15 cellular contexts compared by ENCODE assay signal in genomic region chr2:143629344-143629743, GRCh38.
A peak's percentile ranks its signal among the peaks of the same experiment; 100 is the strongest.
DNase-seq lines count a peak whose midpoint lies in the region; ATAC-seq and TF ChIP-seq lines count a peak whose summit lies in the region.
"Had no signal": no experiment of that assay in that cellular context is flagged by ENCODE, and none has a peak within 500 bp of the region (broad histone marks: within the 10 kb centered on the region; RNA-seq: fewer than 3 reads in every experiment).

No MANE protein-coding gene starts in this region.

- peak; percentile 34 for DNase-seq in AG08395 (ENCODE audit: low spot score)
- peak; percentile 30 for DNase-seq in HFFc6
- DNase-seq in T1000 (lab: John Stamatoyannopoulos, UW): peak; percentile 24
- DNase-seq in foreskin fibroblast: peak; percentile 25 to 63
- no peak for DNase-seq in stimulated activated CD4-positive, alpha-beta T cell treated with anti-CD3 and anti-CD28 coated beads, Interleukin-4, amount 100 ng/mL, for 24 hours
- no peak for DNase-seq in T-helper 2 cell
- no peak for DNase-seq in foreskin keratinocyte
- DNase-seq in endodermal cell: no peak
- DNase-seq: activated CD4-positive, alpha-beta T cell treated with anti-CD3 and anti-CD28 coated beads, Interleukin-2, amount 10 ng/mL, durations not matched to agents 24 days and 14 days; AML-193; effector memory CD4-positive, alpha-beta T cell; KG1 had no signal

- H3K36me3 ChIP-seq in endodermal cell (ENCODE audit: control insufficient read depth, insufficient read depth, low read length): no peaks in the 10 kb centered on the region

- ATAC-seq in foreskin keratinocyte: no peak
- ATAC-seq: activated T-helper 17 cell treated with anti-CD3 and anti-CD28 coated beads, Interleukin-2, amount 50 U/mL, for 72 hours had no signal

- no peaks in the 10 kb centered on the region for H3K9me3 ChIP-seq in endodermal cell (ENCODE audit: control insufficient read depth, low read length)

- H3K9me3 Mint-ChIP-seq in HFFc6: no peaks in the 10 kb centered on the region; the same call in 1 of the 2 replicates
- no peaks in the 10 kb centered on the region for H3K9me3 Mint-ChIP-seq in endodermal cell
- H3K9me3 Mint-ChIP-seq: activated T-helper 17 cell treated with anti-CD3 and anti-CD28 coated beads, Interleukin-2, amount 50 U/mL, for 72 hours had no signal

- H3K27me3 ChIP-seq in foreskin keratinocyte (no peaks in the 10 kb centered on the region), endodermal cell (ENCODE audit: control insufficient read depth, insufficient read depth, low read length, poor library complexity, severe bottlenecking) (no peaks in the 10 kb centered on the region)

- H3K36me3 Mint-ChIP-seq in HFFc6 (ENCODE audit: low read depth) (peaks cover 8% of the 10 kb centered on the region), endodermal cell (ENCODE audit: low read depth) (no peaks in the 10 kb centered on the region)

- H3K4me1 ChIP-seq in foreskin keratinocyte (no peaks in the 10 kb centered on the region), endodermal cell (ENCODE audit: control insufficient read depth, insufficient read depth, low read length) (no peaks in the 10 kb centered on the region)

- H3K9ac ChIP-seq in endodermal cell (ENCODE audit: extremely low read depth, low read length, poor library complexity, severe bottlenecking): no peak overlapping the region

- H3K27ac Mint-ChIP-seq in HFFc6 (no peak overlapping the region), endodermal cell (no peak overlapping the region)
- H3K27ac Mint-ChIP-seq: activated CD4-positive, alpha-beta T cell treated with anti-CD3 and anti-CD28 coated beads, Interleukin-2, amount 10 ng/mL, durations not matched to agents 24 days and 14 days; activated T-helper 17 cell treated with anti-CD3 and anti-CD28 coated beads, Interleukin-2, amount 50 U/mL, for 72 hours; brain; T-helper 1 cell treated with Interleukin-12 subunit alpha and Interleukin-12 subunit beta and Interleukin-4 antibody, amounts not matched to agents 30 μg/mL and 1 μg/mL, for 36 hours had no signal

- no peaks in the 10 kb centered on the region; the same call in 1 of the 2 replicates for H3K4me1 Mint-ChIP-seq in HFFc6 (ENCODE audit: low read depth)
- no peaks in the 10 kb centered on the region for H3K4me1 Mint-ChIP-seq in endodermal cell

- H3K27ac ChIP-seq in foreskin keratinocyte (no peak overlapping the region), endodermal cell (ENCODE audit: low read depth, low read length) (no peak overlapping the region)

- no peak for TF ChIP-seq CTCF in HFFc6 (IDR thresholded peaks at IDR 0.05)
- no peak for TF ChIP-seq CTCF in foreskin fibroblast (IDR thresholded peaks at IDR 0.05; ENCODE audit: low read depth, low read length)
- no peak for TF ChIP-seq CTCF in foreskin keratinocyte (conservative IDR thresholded peaks at IDR 0.05)
- no peak for TF ChIP-seq CTCF in endodermal cell (conservative IDR thresholded peaks at IDR 0.05)

- H3K27me3 Mint-ChIP-seq in HFFc6 (ENCODE audit: insufficient read depth) (no peaks in the 10 kb centered on the region), endodermal cell (ENCODE audit: insufficient read depth) (no peaks in the 10 kb centered on the region)
- H3K27me3 Mint-ChIP-seq: activated CD4-positive, alpha-beta T cell treated with anti-CD3 and anti-CD28 coated beads, Interleukin-2, amount 10 ng/mL, durations not matched to agents 24 days and 14 days; activated T-helper 17 cell treated with anti-CD3 and anti-CD28 coated beads, Interleukin-2, amount 50 U/mL, for 72 hours; brain had no signal

- no peak overlapping the region for H3K4me3 Mint-ChIP-seq in HFFc6
- H3K4me3 Mint-ChIP-seq in endodermal cell: no peak overlapping the region
- H3K4me3 Mint-ChIP-seq: activated CD4-positive, alpha-beta T cell treated with anti-CD3 and anti-CD28 coated beads, Interleukin-2, amount 10 ng/mL, durations not matched to agents 24 days and 14 days; activated T-helper 17 cell treated with anti-CD3 and anti-CD28 coated beads, Interleukin-2, amount 50 U/mL, for 72 hours; brain; T-helper 1 cell treated with Interleukin-12 subunit alpha and Interleukin-12 subunit beta and Interleukin-4 antibody, amounts not matched to agents 30 μg/mL and 1 μg/mL, for 36 hours had no signal

- no peak overlapping the region for H3K4me3 ChIP-seq in foreskin fibroblast (ENCODE audit: low read depth in 1 of 2, low read length in 2 of 2)
- no peak overlapping the region for H3K4me3 ChIP-seq in endodermal cell (ENCODE audit: low read length)

Comparison
In these comparisons a context has a peak if more than half of its experiments do, and no peak if none do; other contexts are left out.
1. DNase-seq: peak in AG08395 (single experiment), HFFc6 (single experiment), T1000 (single experiment) and foreskin fibroblast (2 of 2); none in stimulated activated CD4-positive, alpha-beta T cell treated with anti-CD3 and anti-CD28 coated beads, Interleukin-4, amount 100 ng/mL, for 24 hours (single experiment), T-helper 2 cell (0 of 5), foreskin keratinocyte (0 of 2) and endodermal cell (single experiment).